ENCODE assay signal across 19 cellular contexts in genomic region chr14:49886523-49886922, GRCh38. TPM values are rescaled to one million over a fixed set of nuclear protein-coding genes. Genes with fewer than 3 reads are reported as not detected.
DNase-seq lines count a peak whose midpoint lies in the region; ATAC-seq and TF ChIP-seq lines count a peak whose summit lies in the region.
"Had no signal": no experiment of that assay in that cellular context is flagged by ENCODE, and none has a peak within 500 bp of the region (broad histone marks: within the 10 kb centered on the region; RNA-seq: fewer than 3 reads in every experiment).

No MANE protein-coding gene starts in this region.

- CTCF ChIA-PET in activated CD4-positive, alpha-beta T cell treated with anti-CD3 and anti-CD28 coated beads for 36 hours (lab: Charles Lee): no interaction called here
- CTCF ChIA-PET in activated B cell treated with CpG ODN at 0.5 μM for 24 hours (lab: Charles Lee): no interaction called here

- no peak overlapping the region for H3K4me2 ChIP-seq in osteoblast (ENCODE audit: insufficient read depth, low read length)

- H3K4me3 Mint-ChIP-seq in activated CD4-positive, alpha-beta T cell treated with anti-CD3 and anti-CD28 coated beads for 36 hours: no peak overlapping the region
- H3K4me3 Mint-ChIP-seq in activated B cell treated with CpG ODN at 0.5 μM for 24 hours: no peak overlapping the region
- H3K4me3 Mint-ChIP-seq in naive B cell: peak overlapping the region in 5 of 8 donors; percentile 27 to 72 (median 52)

- no peaks in the 10 kb centered on the region for H3K79me2 ChIP-seq in osteoblast (ENCODE audit: insufficient read depth, low read length)

- no peak for ATAC-seq in activated CD4-positive, alpha-beta T cell treated with anti-CD3 and anti-CD28 coated beads for 36 hours
- ATAC-seq in GM19463 (IDR thresholded peaks at IDR 0.05; ENCODE audit: unreplicated experiment): peak; percentile 60
- no peak for ATAC-seq in activated B cell treated with CpG ODN at 0.5 μM for 24 hours (ENCODE audit: low read depth)
- peak; percentile 39 to 68 for ATAC-seq in naive B cell (ENCODE audit: low read depth in 2 of 2)
- no peak for ATAC-seq in gastroesophageal sphincter

- H3K4me1 ChIP-seq in osteoblast (ENCODE audit: insufficient read depth, low read length): peaks cover 5% of the 10 kb centered on the region
- H3K4me1 ChIP-seq in gastroesophageal sphincter: peaks cover 0 to 2% (median under 1%) of the 10 kb centered on the region in 3 donors
- H3K4me1 ChIP-seq: BE2C had no signal

- H3K27me3 ChIP-seq in osteoblast (ENCODE audit: insufficient read depth, low read length) (no peaks in the 10 kb centered on the region), gastroesophageal sphincter (no peaks in the 10 kb centered on the region)
- H3K27me3 ChIP-seq: BE2C, vagina had no signal

- H3K36me3 ChIP-seq in osteoblast (ENCODE audit: insufficient read depth, low read length) (no peaks in the 10 kb centered on the region), gastroesophageal sphincter (no peaks in the 10 kb centered on the region)
- H3K36me3 ChIP-seq: BE2C, vagina had no signal

- no peaks in the 10 kb centered on the region for H3K9me3 ChIP-seq in osteoblast (ENCODE audit: low read depth, low read length)
- H3K9me3 ChIP-seq in gastroesophageal sphincter: no peaks in the 10 kb centered on the region
- H3K9me3 ChIP-seq: BE2C, vagina had no signal

- TF ChIP-seq CTCF in activated B cell treated with CpG ODN at 0.5 μM for 24 hours (IDR thresholded peaks at IDR 0.05) (no peak), osteoblast (IDR thresholded peaks at IDR 0.05; ENCODE audit: extremely low read depth, low read depth, low read length) (no peak), gastroesophageal sphincter (IDR thresholded peaks at IDR 0.05) (no peak)

- peak overlapping the region; percentile 31 for H3K27ac Mint-ChIP-seq in activated CD4-positive, alpha-beta T cell treated with anti-CD3 and anti-CD28 coated beads for 36 hours
- peak overlapping the region; percentile 53 for H3K27ac Mint-ChIP-seq in activated B cell treated with CpG ODN at 0.5 μM for 24 hours
- H3K27ac Mint-ChIP-seq in naive B cell: peak overlapping the region in 4 of 6 donors; percentile 30 to 88 (median 44)

- DNase-seq in activated CD4-positive, alpha-beta T cell treated with anti-CD3 and anti-CD28 coated beads for 36 hours: no peak
- DNase-seq in activated CD4-positive, alpha-beta T cell treated with anti-CD3 and anti-CD28 coated beads, Interleukin-2, amount 50 U/mL, for 1 hour: no peak
- no peak for DNase-seq in activated B cell treated with CpG ODN at 0.5 μM for 24 hours
- no peak for DNase-seq in naive B cell
- no peak for DNase-seq in osteoblast (ENCODE audit: insufficient read length, low spot score, missing footprints)
- no peak for DNase-seq in amygdala (lab: John Stamatoyannopoulos, UW)
- DNase-seq: BE2C; cerebellar nuclear complex; foreskin melanocyte; H7; Karpas-422; kidney; NCI-H2081; stimulated activated CD4-positive, alpha-beta T cell treated with anti-CD3 and anti-CD28 coated beads, Interleukin-12 subunit alpha, Interleukin-12 subunit beta, amount 100 ng/mL, for 4 hours; T-helper 9 cell had no signal

- H3K4me3 ChIP-seq in osteoblast (ENCODE audit: insufficient read depth, low read length): no peak overlapping the region
- H3K4me3 ChIP-seq in gastroesophageal sphincter: no peak overlapping the region
- H3K4me3 ChIP-seq: lung, vagina had no signal

- H3K27me3 Mint-ChIP-seq in activated CD4-positive, alpha-beta T cell treated with anti-CD3 and anti-CD28 coated beads for 36 hours: no peaks in the 10 kb centered on the region
- H3K27me3 Mint-ChIP-seq in activated B cell treated with CpG ODN at 0.5 μM for 24 hours (no peaks in the 10 kb centered on the region), naive B cell (no peaks in the 10 kb centered on the region)

- H4K20me1 ChIP-seq in osteoblast (ENCODE audit: insufficient read depth, low read length): no peaks in the 10 kb centered on the region

- POLR2A ChIA-PET in activated CD4-positive, alpha-beta T cell treated with anti-CD3 and anti-CD28 coated beads for 36 hours (lab: Charles Lee): no interaction called here
- POLR2A ChIA-PET in activated B cell treated with CpG ODN at 0.5 μM for 24 hours (lab: Charles Lee): no interaction called here

- H2AFZ ChIP-seq in osteoblast (ENCODE audit: low read length): no peak overlapping the region

- 89 to 94% methylated on average over 7 to 8 of the region's 12 CpGs for WGBS in gastroesophageal sphincter (ENCODE audit: low coverage in 1 of 2), 2 donors

- intact Hi-C loops in activated CD4-positive, alpha-beta T cell treated with anti-CD3 and anti-CD28 coated beads for 36 hours (cut with DNase I, micrococcal nuclease): no loop called here
- intact Hi-C loops in activated B cell treated with CpG ODN at 0.5 μM for 24 hours (cut with micrococcal nuclease): no loop called here

- no peak for TF ChIP-seq EP300 in gastroesophageal sphincter (IDR thresholded peaks at IDR 0.05)

- peaks cover 3% of the 10 kb centered on the region for H3K36me3 Mint-ChIP-seq in activated CD4-positive, alpha-beta T cell treated with anti-CD3 and anti-CD28 coated beads for 36 hours (ENCODE audit: low read depth)
- no peaks in the 10 kb centered on the region for H3K36me3 Mint-ChIP-seq in activated B cell treated with CpG ODN at 0.5 μM for 24 hours (ENCODE audit: low read depth)
- no peaks in the 10 kb centered on the region for H3K36me3 Mint-ChIP-seq in naive B cell

- no peaks in the 10 kb centered on the region for H3K9me3 Mint-ChIP-seq in activated CD4-positive, alpha-beta T cell treated with anti-CD3 and anti-CD28 coated beads for 36 hours (ENCODE audit: low read depth)
- H3K9me3 Mint-ChIP-seq in activated B cell treated with CpG ODN at 0.5 μM for 24 hours (no peaks in the 10 kb centered on the region), naive B cell (peaks cover 0 to 2% (median 0%) of the 10 kb centered on the region in 7 donors)

- no peak overlapping the region for H3K27ac ChIP-seq in osteoblast (ENCODE audit: low read depth, low read length)
- H3K27ac ChIP-seq in gastroesophageal sphincter: no peak overlapping the region
- H3K27ac ChIP-seq: vagina had no signal

- TF ChIP-seq POLR2A in gastroesophageal sphincter (IDR thresholded peaks at IDR 0.05): no peak

- H3K4me1 Mint-ChIP-seq in activated CD4-positive, alpha-beta T cell treated with anti-CD3 and anti-CD28 coated beads for 36 hours: peaks cover 9% of the 10 kb centered on the region
- H3K4me1 Mint-ChIP-seq in activated B cell treated with CpG ODN at 0.5 μM for 24 hours (peaks cover 11% of the 10 kb centered on the region), naive B cell (peaks cover 0 to 12% (median 8%) of the 10 kb centered on the region in 3 donors)

RNA-seq across cellular contexts. Expression of gene ARF6, which starts 6.4 kb away (rescaled TPM):
- total RNA-seq in activated CD4-positive, alpha-beta T cell treated with anti-CD3 and anti-CD28 coated beads for 36 hours: 100 to 1,000 TPM; 172 to 181 TPM
- total RNA-seq in activated B cell treated with CpG ODN at 0.5 μM for 24 hours: 136 and 142 TPM in 2 replicates
- 100 to 1,000 TPM; 161 to 190 (median 184) TPM for polyA plus RNA-seq in naive B cell (ENCODE audit: low read depth in 6 of 6)
- 58.6 and 63.9 TPM in 2 replicates for total RNA-seq in osteoblast
- total RNA-seq in gastroesophageal sphincter: 10 to 100 TPM; 43.1 to 59.6 (median 51.3) TPM

RNA-seq across cellular contexts. Expression of gene NEMF, which starts 33.9 kb away (rescaled TPM):
- total RNA-seq in activated CD4-positive, alpha-beta T cell treated with anti-CD3 and anti-CD28 coated beads for 36 hours: 10 to 100 TPM; 62.4 to 97.9 TPM
- 99.1 and 110 TPM in 2 replicates for total RNA-seq in activated B cell treated with CpG ODN at 0.5 μM for 24 hours
- 10 to 100 TPM; 42.8 to 80.8 (median 50.0) TPM for polyA plus RNA-seq in naive B cell (ENCODE audit: low read depth in 6 of 6)
- total RNA-seq in osteoblast: 51.3 and 54.3 TPM in 2 replicates
- total RNA-seq in gastroesophageal sphincter: 10 to 100 TPM; 43.6 to 91.3 (median 68.6) TPM

Comparison
In these comparisons a context has a peak if more than half of its experiments do, and no peak if none do; other contexts are left out.
1. ATAC-seq: peak in GM19463 (single experiment) and naive B cell (2 of 2); none in activated CD4-positive, alpha-beta T cell treated with anti-CD3 and anti-CD28 coated beads for 36 hours (single experiment), activated B cell treated with CpG ODN at 0.5 μM for 24 hours (single experiment) and gastroesophageal sphincter (single experiment).
2. H3K4me3 Mint-ChIP-seq: peak in naive B cell (5 of 8); none in activated CD4-positive, alpha-beta T cell treated with anti-CD3 and anti-CD28 coated beads for 36 hours (single experiment) and activated B cell treated with CpG ODN at 0.5 μM for 24 hours (single experiment).
3. Peak in every context shown above with its lines, with median percentiles within 50 percentile points of each other: H3K27ac Mint-ChIP-seq.